Comparison of ENCODE assay signal across 11 cellular contexts in genomic region chr10:8048281-8049008, GRCh38. TPM values are rescaled to one million over a fixed set of nuclear protein-coding genes. Genes with fewer than 3 reads are reported as not detected.
DNase-seq lines count a peak whose midpoint lies in the region; ATAC-seq and TF ChIP-seq lines count a peak whose summit lies in the region.
"Had no signal": no experiment of that assay in that cellular context is flagged by ENCODE, and none has a peak within 500 bp of the region (broad histone marks: within the 10 kb centered on the region; RNA-seq: fewer than 3 reads in every experiment).

No MANE protein-coding gene starts in this region.

- no peaks in the 10 kb centered on the region for H3K36me3 Mint-ChIP-seq in WTC11

- H3K9me3 Mint-ChIP-seq in WTC11, result no peaks in the 10 kb centered on the region

- H3K27ac Mint-ChIP-seq in WTC11, result no peak overlapping the region

- CTCF ChIA-PET in WTC11 (lab: Charles Lee), result interaction anchor here (1.3 to 1.8 kb wide), 2 partner anchors 12 to 176 kb away, joined by 3 to 5 read pairs; no protein-coding TSS in a partner anchor

- H3K4me3 ChIP-seq in skin epidermis, result peak overlapping the region in 5 of 7 experiments; percentile 36 to 60 (median 44)
- H3K4me3 ChIP-seq: upper lobe of right lung had no signal

- DNase-seq in GM13977 (ENCODE audit: low spot score), result peak; percentile 68
- no peak for DNase-seq in WTC11 (ENCODE audit: low spot score)
- DNase-seq in ecto neural progenitor cell (ENCODE audit: low spot score), result peak; percentile 63
- no peak for DNase-seq in globus pallidus (ENCODE audit: low spot score)
- DNase-seq in A172 (ENCODE audit: low spot score), result no peak
- no peak for DNase-seq in GF-D8 (lab: John Stamatoyannopoulos, UW)
- DNase-seq: NCI-H2171, upper lobe of right lung had no signal

- POLR2A ChIA-PET in WTC11 (lab: Charles Lee), result interaction anchor here (0.6 kb wide), 1 partner anchor 176 kb away, joined by 3 read pairs; no protein-coding TSS in a partner anchor

- in situ Hi-C loops in GM13977 (cut with MboI; ENCODE audit: low pct_unique_long_range_greater_than_20kb, low sequenced_read_pairs, unreplicated experiment), result loop anchor here (25.0 kb wide), 2 partner anchors 414 to 1164 kb away; no protein-coding TSS in a partner anchor

- peaks cover 68% of the 10 kb centered on the region for H3K4me1 Mint-ChIP-seq in WTC11

- H3K27me3 Mint-ChIP-seq in WTC11 (ENCODE audit: low read depth), result peaks cover 99% of the 10 kb centered on the region

- H3K4me3 Mint-ChIP-seq in WTC11, result peak overlapping the region; percentile 50; the same call in 1 of the 2 replicates

- TF ChIP-seq CTCF in GM13977 (IDR thresholded peaks at IDR 0.05; ENCODE audit: extremely low read depth, insufficient read depth, missing control alignments), result no peak
- TF ChIP-seq CTCF in WTC11 (IDR thresholded peaks at IDR 0.05), result no peak

- ATAC-seq in WTC11 (no peak), HG03095 (IDR thresholded peaks at IDR 0.05; ENCODE audit: unreplicated experiment) (no peak)
- ATAC-seq: upper lobe of right lung had no signal

- peak overlapping the region in 3 of 21 experiments; percentile 93 to 96 (median 96) for H3K27ac ChIP-seq in skin epidermis
- H3K27ac ChIP-seq: upper lobe of right lung had no signal

TF ChIP-seq in WTC11, 78 proteins besides CTCF, POLR2A, EP300 and RAD21 (continues in another document):
- no peak for TF ChIP-seq ZNF138 (CRISPR knock-in tag; conservative IDR thresholded peaks at IDR 0.05)
- TF ChIP-seq AR (CRISPR knock-in tag; IDR thresholded peaks at IDR 0.05), result no peak
- TF ChIP-seq ATF1 (CRISPR knock-in tag; IDR thresholded peaks at IDR 0.05), result no peak
- no peak for TF ChIP-seq ZNF425 (CRISPR knock-in tag; conservative IDR thresholded peaks at IDR 0.05)
- TF ChIP-seq GTF2I (CRISPR knock-in tag; conservative IDR thresholded peaks at IDR 0.05), result no peak
- TF ChIP-seq USF2 (CRISPR knock-in tag; IDR thresholded peaks at IDR 0.05), result no peak
- TF ChIP-seq ZNF281 (CRISPR knock-in tag; IDR thresholded peaks at IDR 0.05), result no peak
- no peak for TF ChIP-seq ZNF416 (CRISPR knock-in tag; IDR thresholded peaks at IDR 0.05)
- TF ChIP-seq ATF6 (CRISPR knock-in tag; IDR thresholded peaks at IDR 0.05), result no peak
- TF ChIP-seq FOXK1 (CRISPR knock-in tag; IDR thresholded peaks at IDR 0.05), result no peak
- TF ChIP-seq IRF1 (CRISPR knock-in tag; IDR thresholded peaks at IDR 0.05), result no peak
- no peak for TF ChIP-seq PREB (CRISPR knock-in tag; IDR thresholded peaks at IDR 0.05; ENCODE audit: borderline replicate concordance)
- TF ChIP-seq OVOL2 (CRISPR knock-in tag; IDR thresholded peaks at IDR 0.05; ENCODE audit: borderline replicate concordance), result no peak

RNA-seq across cellular contexts. Expression of gene GATA3, which starts 6.0 kb away (rescaled TPM):
- total RNA-seq in WTC11 (2021), result 0.60 to 0.89 TPM (median 0.72 TPM) in 3 replicates
- total RNA-seq in A172 (2014; rRNA removed; shearing (Covaris generic)), result 0.12 and 0.46 TPM in 2 replicates
- total RNA-seq: SK-MEL-5 had no signal

Comparison
In these comparisons a context has a peak if more than half of its experiments do, and no peak if none do; other contexts are left out.
1. DNase-seq: peak in GM13977 (single experiment) and ecto neural progenitor cell (single experiment); none in WTC11 (single experiment), globus pallidus (single experiment), A172 (single experiment) and GF-D8 (single experiment).